ENCODE assay signal across 19 cellular contexts in the genomic region with DNA sequence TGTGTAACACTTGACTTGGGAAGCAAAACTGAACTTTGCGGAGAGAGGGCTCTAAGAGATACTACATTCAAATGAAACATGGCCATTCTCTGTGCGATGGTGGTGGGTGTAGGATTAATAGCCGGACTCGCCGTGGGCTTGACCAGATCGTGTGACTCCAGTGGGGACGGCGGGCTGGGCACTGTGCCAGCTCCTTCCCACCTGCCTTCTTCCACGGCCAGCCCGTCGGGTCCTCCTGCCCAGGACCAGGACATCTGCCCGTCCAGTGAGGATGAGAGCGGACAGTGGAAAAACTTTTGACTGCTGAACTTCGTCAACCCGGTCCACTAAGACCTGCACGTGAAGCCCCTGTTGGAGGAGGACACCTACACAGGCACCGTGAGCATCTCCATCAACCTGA.
DNase-seq lines count a peak whose midpoint lies in the region; ATAC-seq and TF ChIP-seq lines count a peak whose summit lies in the region.
"Had no signal": no experiment of that assay in that cellular context is flagged by ENCODE, and none has a peak within 500 bp of the region (broad histone marks: within the 10 kb centered on the region; RNA-seq: fewer than 3 reads in every experiment).

No MANE protein-coding gene starts in this region.

- H3K79me2 ChIP-seq in SK-N-SH (ENCODE audit: insufficient read depth) = no peaks in the 10 kb centered on the region; the same call in 1 of the 2 replicates

- H3F3A ChIP-seq in SK-N-SH (replicated peaks; ENCODE audit: insufficient read depth) = no peaks in the 10 kb centered on the region

- no peak overlapping the region for H2AFZ ChIP-seq in SK-N-SH (ENCODE audit: low read depth)

- CTCF ChIA-PET in SK-N-SH (lab: Yijun Ruan, JAX) = no interaction called here

- no peak for TF ChIP-seq CTCF in SK-N-SH (IDR thresholded peaks at IDR 0.05)
- TF ChIP-seq CTCF in heart left ventricle (IDR thresholded peaks at IDR 0.05) = no peak

- H3K9me2 ChIP-seq in SK-N-SH = no peaks in the 10 kb centered on the region

- H3K27me3 ChIP-seq in SK-N-SH (ENCODE audit: insufficient read depth) (no peaks in the 10 kb centered on the region), right cardiac atrium (ENCODE audit: control insufficient read depth, insufficient read depth) (no peaks in the 10 kb centered on the region), heart left ventricle (no peaks in the 10 kb centered on the region)
- H3K27me3 ChIP-seq: BE2C, BLaER1 had no signal

- 9% methylated on average over 8 of the region's 17 CpGs for WGBS in SK-N-SH (ENCODE audit: low lambda C conversion rate)
- 83% methylated on average over 17 of the region's 17 CpGs for WGBS in right cardiac atrium
- WGBS in heart left ventricle, 4 donors = 82 to 95% (median 85%) methylated on average over 17 of the region's 17 CpGs

- ATAC-seq in SK-N-SH treated with all-trans-retinoic acid at 6 μM for 48 hours = no peak
- ATAC-seq in right cardiac atrium = no peak
- no peak for ATAC-seq in heart left ventricle

- POLR2A ChIA-PET in SK-N-SH (lab: Yijun Ruan, JAX) = no interaction called here

- H3K27ac ChIP-seq in SK-N-SH (ENCODE audit: low read depth in 2 of 2, low read length in 1 of 2) (no peak overlapping the region), right cardiac atrium (ENCODE audit: low read length) (no peak overlapping the region), heart left ventricle (no peak overlapping the region)
- H3K27ac ChIP-seq: BLaER1 had no signal

- TF ChIP-seq EP300 in SK-N-SH (IDR thresholded peaks at IDR 0.05; ENCODE audit: borderline replicate concordance in 1 of 2, low read depth in 1 of 2, low read length in 1 of 2) = no peak

- H3K9ac ChIP-seq in SK-N-SH = no peak overlapping the region
- H3K9ac ChIP-seq: BLaER1 had no signal

- peak overlapping the region; percentile 57 for H3K4me2 ChIP-seq in SK-N-SH
- H3K4me2 ChIP-seq: BLaER1 had no signal

- TF ChIP-seq POLR2A in heart left ventricle (IDR thresholded peaks at IDR 0.05) = no peak

- H3K9me3 ChIP-seq in SK-N-SH (no peaks in the 10 kb centered on the region), right cardiac atrium (ENCODE audit: control insufficient read depth, low read length) (no peaks in the 10 kb centered on the region), heart left ventricle (no peaks in the 10 kb centered on the region)
- H3K9me3 ChIP-seq: BE2C, BLaER1 had no signal

- no peak for TF ChIP-seq RAD21 in SK-N-SH (IDR thresholded peaks at IDR 0.05; ENCODE audit: low read length)

- H4K20me1 ChIP-seq in SK-N-SH (ENCODE audit: insufficient read depth) = no peaks in the 10 kb centered on the region
- H4K20me1 ChIP-seq: BLaER1 had no signal

- no peak overlapping the region for H3K4me3 ChIP-seq in SK-N-SH (ENCODE audit: low read depth in 2 of 2, low read length in 1 of 2)
- H3K4me3 ChIP-seq in right cardiac atrium (ENCODE audit: low read length) = no peak overlapping the region
- peak overlapping the region in 1 of 12 donors; percentile 10 for H3K4me3 ChIP-seq in heart left ventricle
- H3K4me3 ChIP-seq: BLaER1 had no signal

- DNase-seq in SK-N-SH (no peak), right cardiac atrium (peak in 2 of 3 donors; percentile 48 to 56), heart left ventricle (no peak), brain pericyte (ENCODE audit: low read depth, low spot score) (peak; percentile 1), DMS53 (lab: John Stamatoyannopoulos, UW) (no peak)
- DNase-seq: 8988T; ACHN; BE2C; C1 segment of cervical spinal cord; CD4-positive, alpha-beta memory T cell; CD4-positive, CD25-positive, alpha-beta regulatory T cell; CD8-positive, alpha-beta memory T cell; COR-L47; DMS 273 treated with DMSO at 0.1 percent for 48 hours; DMS153; DMS79 treated with DMSO at 0.1 percent for 48 hours; GF-D8 had no signal

- H3K36me3 ChIP-seq in SK-N-SH (replicated peaks in 1 of 2; ENCODE audit: control insufficient read depth in 1 of 2, insufficient read depth in 2 of 2, low read length in 1 of 2) = no peaks in the 10 kb centered on the region
- no peaks in the 10 kb centered on the region for H3K36me3 ChIP-seq in heart left ventricle
- H3K36me3 ChIP-seq: BE2C, BLaER1 had no signal

- intact Hi-C loops in right cardiac atrium (cut with DNase I) = no loop called here
- intact Hi-C loops in heart left ventricle (cut with DNase I) = no loop called here

- H3K4me1 ChIP-seq in SK-N-SH (ENCODE audit: control insufficient read depth in 1 of 2, insufficient read depth in 2 of 2, low read depth in 1 of 2, low read length in 1 of 2) (no peaks in the 10 kb centered on the region), right cardiac atrium (ENCODE audit: control insufficient read depth, insufficient read depth, low read length) (no peaks in the 10 kb centered on the region), heart left ventricle (peaks cover 0 to 5% (median 0%) of the 10 kb centered on the region in 12 donors)
- H3K4me1 ChIP-seq: BE2C, BLaER1 had no signal

TF ChIP-seq in SK-N-SH, 30 proteins besides CTCF, POLR2A, EP300 and RAD21:
- TF ChIP-seq, protein P1, sequence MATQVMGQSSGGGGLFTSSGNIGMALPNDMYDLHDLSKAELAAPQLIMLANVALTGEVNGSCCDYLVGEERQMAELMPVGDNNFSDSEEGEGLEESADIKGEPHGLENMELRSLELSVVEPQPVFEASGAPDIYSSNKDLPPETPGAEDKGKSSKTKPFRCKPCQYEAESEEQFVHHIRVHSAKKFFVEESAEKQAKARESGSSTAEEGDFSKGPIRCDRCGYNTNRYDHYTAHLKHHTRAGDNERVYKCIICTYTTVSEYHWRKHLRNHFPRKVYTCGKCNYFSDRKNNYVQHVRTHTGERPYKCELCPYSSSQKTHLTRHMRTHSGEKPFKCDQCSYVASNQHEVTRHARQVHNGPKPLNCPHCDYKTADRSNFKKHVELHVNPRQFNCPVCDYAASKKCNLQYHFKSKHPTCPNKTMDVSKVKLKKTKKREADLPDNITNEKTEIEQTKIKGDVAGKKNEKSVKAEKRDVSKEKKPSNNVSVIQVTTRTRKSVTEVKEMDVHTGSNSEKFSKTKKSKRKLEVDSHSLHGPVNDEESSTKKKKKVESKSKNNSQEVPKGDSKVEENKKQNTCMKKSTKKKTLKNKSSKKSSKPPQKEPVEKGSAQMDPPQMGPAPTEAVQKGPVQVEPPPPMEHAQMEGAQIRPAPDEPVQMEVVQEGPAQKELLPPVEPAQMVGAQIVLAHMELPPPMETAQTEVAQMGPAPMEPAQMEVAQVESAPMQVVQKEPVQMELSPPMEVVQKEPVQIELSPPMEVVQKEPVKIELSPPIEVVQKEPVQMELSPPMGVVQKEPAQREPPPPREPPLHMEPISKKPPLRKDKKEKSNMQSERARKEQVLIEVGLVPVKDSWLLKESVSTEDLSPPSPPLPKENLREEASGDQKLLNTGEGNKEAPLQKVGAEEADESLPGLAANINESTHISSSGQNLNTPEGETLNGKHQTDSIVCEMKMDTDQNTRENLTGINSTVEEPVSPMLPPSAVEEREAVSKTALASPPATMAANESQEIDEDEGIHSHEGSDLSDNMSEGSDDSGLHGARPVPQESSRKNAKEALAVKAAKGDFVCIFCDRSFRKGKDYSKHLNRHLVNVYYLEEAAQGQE (IDR thresholded peaks at IDR 0.05; ENCODE audit: low read depth, low read length) = no peak
TF ChIP-seq in SK-N-SH: peak in this region for 0.

TF ChIP-seq in SK-N-SH treated with all-trans-retinoic acid at 6 μM for 48 hours, 23 proteins besides CTCF, POLR2A, EP300 and RAD21:
- TF ChIP-seq, protein P2, sequence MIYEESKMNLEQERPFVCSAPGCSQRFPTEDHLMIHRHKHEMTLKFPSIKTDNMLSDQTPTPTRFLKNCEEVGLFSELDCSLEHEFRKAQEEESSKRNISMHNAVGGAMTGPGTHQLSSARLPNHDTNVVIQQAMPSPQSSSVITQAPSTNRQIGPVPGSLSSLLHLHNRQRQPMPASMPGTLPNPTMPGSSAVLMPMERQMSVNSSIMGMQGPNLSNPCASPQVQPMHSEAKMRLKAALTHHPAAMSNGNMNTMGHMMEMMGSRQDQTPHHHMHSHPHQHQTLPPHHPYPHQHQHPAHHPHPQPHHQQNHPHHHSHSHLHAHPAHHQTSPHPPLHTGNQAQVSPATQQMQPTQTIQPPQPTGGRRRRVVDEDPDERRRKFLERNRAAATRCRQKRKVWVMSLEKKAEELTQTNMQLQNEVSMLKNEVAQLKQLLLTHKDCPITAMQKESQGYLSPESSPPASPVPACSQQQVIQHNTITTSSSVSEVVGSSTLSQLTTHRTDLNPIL (CRISPR knock-in tag; IDR thresholded peaks at IDR 0.05; ENCODE audit: low read depth) = no peak
- TF ChIP-seq ISL1 (CRISPR knock-in tag; IDR thresholded peaks at IDR 0.05) = no peak
- TF ChIP-seq SNAI2 (CRISPR knock-in tag; IDR thresholded peaks at IDR 0.05) = no peak
- TF ChIP-seq GLIS3 (CRISPR knock-in tag; IDR thresholded peaks at IDR 0.05) = no peak
- TF ChIP-seq CSDC2 (CRISPR knock-in tag; IDR thresholded peaks at IDR 0.05) = no peak

Comparison
In these comparisons a context has a peak if more than half of its experiments do, and no peak if none do; other contexts are left out.
1. DNase-seq: peak in right cardiac atrium (2 of 3) and brain pericyte (single experiment); none in SK-N-SH (single experiment), heart left ventricle (0 of 5) and DMS53 (single experiment).